ENCODE assay signal across 1 cellular context in the genomic region with DNA sequence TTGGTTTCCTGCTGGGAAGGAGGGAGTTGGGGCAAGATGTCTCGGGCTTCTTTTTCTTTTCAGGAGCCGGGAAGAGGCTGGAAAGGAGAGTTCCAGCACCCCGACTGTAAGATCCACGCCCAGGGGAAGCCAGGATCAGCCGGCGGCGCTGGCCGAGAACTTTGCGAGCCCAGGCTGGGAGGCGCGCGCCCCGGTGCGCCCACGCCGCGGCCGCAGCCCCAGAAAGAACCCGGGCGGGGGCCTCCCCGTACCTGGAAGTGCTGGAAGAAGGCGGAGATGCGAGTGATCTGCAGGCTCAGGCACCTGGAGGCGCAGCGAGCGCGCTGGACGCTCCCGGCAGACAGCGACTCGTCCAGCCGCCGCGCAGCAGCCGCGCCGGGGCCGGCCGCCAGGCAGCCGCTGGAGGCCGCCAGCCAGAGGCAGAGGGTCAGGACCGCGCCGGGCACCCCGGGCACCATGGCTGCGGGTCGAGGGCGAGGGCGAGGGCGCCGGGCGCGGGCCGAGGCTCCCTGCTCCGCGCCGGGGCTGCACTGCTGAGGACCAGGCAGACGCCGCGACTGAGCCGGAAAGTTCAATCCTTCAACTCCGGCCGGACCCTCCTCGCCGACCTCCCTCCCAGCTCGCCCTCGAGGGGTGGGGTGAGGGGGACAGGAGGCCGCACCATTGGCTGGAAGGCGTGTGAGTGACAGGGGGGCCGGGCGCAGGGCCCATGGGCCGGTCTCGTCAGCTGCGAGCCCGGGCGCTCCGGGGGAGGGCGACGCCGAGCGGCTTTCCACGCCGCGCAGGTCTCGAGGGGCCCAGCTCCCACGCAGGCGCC.
TF ChIP-seq lines count a peak whose summit lies in the region.

A gene with protein sequence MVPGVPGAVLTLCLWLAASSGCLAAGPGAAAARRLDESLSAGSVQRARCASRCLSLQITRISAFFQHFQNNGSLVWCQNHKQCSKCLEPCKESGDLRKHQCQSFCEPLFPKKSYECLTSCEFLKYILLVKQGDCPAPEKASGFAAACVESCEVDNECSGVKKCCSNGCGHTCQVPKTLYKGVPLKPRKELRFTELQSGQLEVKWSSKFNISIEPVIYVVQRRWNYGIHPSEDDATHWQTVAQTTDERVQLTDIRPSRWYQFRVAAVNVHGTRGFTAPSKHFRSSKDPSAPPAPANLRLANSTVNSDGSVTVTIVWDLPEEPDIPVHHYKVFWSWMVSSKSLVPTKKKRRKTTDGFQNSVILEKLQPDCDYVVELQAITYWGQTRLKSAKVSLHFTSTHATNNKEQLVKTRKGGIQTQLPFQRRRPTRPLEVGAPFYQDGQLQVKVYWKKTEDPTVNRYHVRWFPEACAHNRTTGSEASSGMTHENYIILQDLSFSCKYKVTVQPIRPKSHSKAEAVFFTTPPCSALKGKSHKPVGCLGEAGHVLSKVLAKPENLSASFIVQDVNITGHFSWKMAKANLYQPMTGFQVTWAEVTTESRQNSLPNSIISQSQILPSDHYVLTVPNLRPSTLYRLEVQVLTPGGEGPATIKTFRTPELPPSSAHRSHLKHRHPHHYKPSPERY (minus strand): TSS at position 559 of the 817 bp plus-strand sequence. CDS start 101 bp downstream, at position 458.

TF ChIP-seq in SK-N-SH treated with all-trans-retinoic acid at 6 μM for 48 hours, 23 proteins besides CTCF, POLR2A, EP300 and RAD21 (continued from another document):
- TF ChIP-seq, protein P1, sequence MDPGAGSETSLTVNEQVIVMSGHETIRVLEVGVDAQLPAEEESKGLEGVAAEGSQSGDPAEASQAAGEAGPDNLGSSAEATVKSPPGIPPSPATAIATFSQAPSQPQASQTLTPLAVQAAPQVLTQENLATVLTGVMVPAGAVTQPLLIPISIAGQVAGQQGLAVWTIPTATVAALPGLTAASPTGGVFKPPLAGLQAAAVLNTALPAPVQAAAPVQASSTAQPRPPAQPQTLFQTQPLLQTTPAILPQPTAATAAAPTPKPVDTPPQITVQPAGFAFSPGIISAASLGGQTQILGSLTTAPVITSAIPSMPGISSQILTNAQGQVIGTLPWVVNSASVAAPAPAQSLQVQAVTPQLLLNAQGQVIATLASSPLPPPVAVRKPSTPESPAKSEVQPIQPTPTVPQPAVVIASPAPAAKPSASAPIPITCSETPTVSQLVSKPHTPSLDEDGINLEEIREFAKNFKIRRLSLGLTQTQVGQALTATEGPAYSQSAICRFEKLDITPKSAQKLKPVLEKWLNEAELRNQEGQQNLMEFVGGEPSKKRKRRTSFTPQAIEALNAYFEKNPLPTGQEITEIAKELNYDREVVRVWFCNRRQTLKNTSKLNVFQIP (CRISPR knock-in tag; IDR thresholded peaks at IDR 0.05; ENCODE audit: borderline replicate concordance, low read depth), result no peak
- TF ChIP-seq CSDC2 (CRISPR knock-in tag; IDR thresholded peaks at IDR 0.05) (no peak), TCF4 (CRISPR knock-in tag; IDR thresholded peaks at IDR 0.05; ENCODE audit: borderline replicate concordance) (no peak), ZFP30 (CRISPR knock-in tag; IDR thresholded peaks at IDR 0.05) (no peak), ARNTL (CRISPR knock-in tag; IDR thresholded peaks at IDR 0.05; ENCODE audit: borderline replicate concordance, low read depth) (no peak)
